Comparison of ENCODE assay signal across 1 cellular context in the genomic region with DNA sequence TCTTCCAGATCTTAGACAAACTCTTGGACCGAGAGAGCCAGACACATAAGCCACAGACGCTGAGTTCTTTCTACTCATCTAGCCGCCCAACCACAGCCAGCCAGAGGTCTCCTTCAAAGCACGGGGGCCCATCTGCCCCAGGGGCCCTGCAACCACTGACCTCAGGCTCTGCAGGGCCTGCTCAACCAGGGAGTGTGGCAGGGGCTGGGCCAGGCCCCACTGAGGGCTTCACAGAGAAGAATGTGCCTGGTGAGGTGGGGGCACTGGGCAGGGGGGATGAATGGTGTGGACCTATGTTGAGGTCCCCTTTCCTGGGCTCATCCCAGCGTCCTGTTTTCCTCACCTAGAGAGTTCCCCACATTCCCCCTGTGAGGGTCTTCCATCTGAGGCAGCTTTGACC.
TF ChIP-seq lines count a peak whose summit lies in the region.

No MANE protein-coding gene starts in this region.

TF ChIP-seq in GM12878, 131 proteins besides CTCF, POLR2A, EP300 and RAD21:
- TF ChIP-seq WRNIP1 (IDR thresholded peaks at IDR 0.05; ENCODE audit: borderline replicate concordance, low read depth, low read length) (no peak), ESRRA (IDR thresholded peaks at IDR 0.05; ENCODE audit: low read length) (no peak), TCF12 (IDR thresholded peaks at IDR 0.05; ENCODE audit: low read depth, low read length) (no peak), NKRF (conservative IDR thresholded peaks at IDR 0.05) (no peak), IRF5 (IDR thresholded peaks at IDR 0.05; ENCODE audit: borderline replicate concordance) (no peak)
